ENCODE assay signal across 1 cellular context in the genomic region with DNA sequence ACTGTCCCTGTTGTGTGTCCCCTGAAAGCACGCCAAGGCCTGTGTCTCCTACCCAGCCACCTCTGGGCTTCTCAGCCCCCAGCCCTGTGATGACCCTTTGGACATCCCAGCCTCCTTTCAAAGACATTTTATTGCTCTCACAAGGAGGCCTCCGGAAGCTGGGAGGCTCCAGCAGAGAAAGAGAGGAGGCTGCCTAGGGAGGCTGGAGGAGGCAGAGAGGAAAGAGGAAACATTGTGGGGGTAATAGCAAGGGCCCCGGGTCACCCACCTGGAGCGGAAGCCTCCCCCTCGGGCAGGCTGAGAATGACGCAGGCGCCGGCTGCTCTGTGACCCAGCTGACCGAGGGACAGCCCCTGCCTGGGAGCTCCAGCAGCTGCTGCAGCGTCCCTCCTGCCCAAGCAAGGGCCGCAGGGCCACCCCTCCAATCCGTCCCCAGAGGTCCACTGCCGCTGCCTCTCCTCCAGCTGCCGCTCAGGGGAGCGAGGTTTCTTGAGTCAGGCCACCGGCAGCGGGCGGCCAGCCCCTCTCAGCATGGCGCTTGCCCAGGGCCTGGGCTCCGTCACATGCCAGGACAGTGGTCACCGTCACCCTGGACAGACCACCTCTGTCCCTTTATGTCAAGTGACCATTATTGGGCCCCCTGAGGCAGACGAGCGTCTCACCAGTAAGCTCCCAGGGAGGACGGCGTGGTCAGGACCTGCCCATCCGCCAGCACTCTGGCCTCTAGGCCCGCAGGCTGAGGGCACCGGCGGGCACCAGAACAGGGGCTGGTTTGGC.
TF ChIP-seq lines count a peak whose summit lies in the region.

No MANE protein-coding gene starts in this region.

TF ChIP-seq in endothelial cell of umbilical vein, 7 proteins besides CTCF, POLR2A, EP300 and RAD21 (continued from another document):
- TF ChIP-seq, protein P1, sequence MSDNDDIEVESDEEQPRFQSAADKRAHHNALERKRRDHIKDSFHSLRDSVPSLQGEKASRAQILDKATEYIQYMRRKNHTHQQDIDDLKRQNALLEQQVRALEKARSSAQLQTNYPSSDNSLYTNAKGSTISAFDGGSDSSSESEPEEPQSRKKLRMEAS (IDR thresholded peaks at IDR 0.05; ENCODE audit: insufficient read depth, insufficient read length): no peak
